In genomic region chr6:132867055-132867454, GRCh38 we compare ENCODE assay signal across 20 cellular contexts.
"Had no signal": no experiment of that assay in that cellular context is flagged by ENCODE, and none has a peak within 500 bp of the region (broad histone marks: within the 10 kb centered on the region; RNA-seq: fewer than 3 reads in every experiment).

No MANE protein-coding gene starts in this region.

- H3K4me1 Mint-ChIP-seq: activated CD8-positive, alpha-beta memory T cell treated with anti-CD3 and anti-CD28 coated beads, Interleukin-2, amount 10 ng/mL, durations not matched to agents 7 days and 5 days; activated naive CD4-positive, alpha-beta T cell treated with anti-CD3 and anti-CD28 coated beads, Interleukin-2, amount 10 ng/mL, durations not matched to agents 7 days and 5 days; naive thymus-derived CD4-positive, alpha-beta T cell had no signal

- H3K27me3 ChIP-seq: colonic mucosa, foreskin keratinocyte, pancreas, testis, upper lobe of left lung had no signal

- H3K36me3 Mint-ChIP-seq: activated CD4-positive, alpha-beta memory T cell treated with anti-CD3 and anti-CD28 coated beads for 36 hours; activated CD8-positive, alpha-beta memory T cell treated with anti-CD3 and anti-CD28 coated beads, Interleukin-2, amount 10 ng/mL, durations not matched to agents 7 days and 5 days; activated naive CD4-positive, alpha-beta T cell treated with anti-CD3 and anti-CD28 coated beads, Interleukin-2, amount 10 ng/mL, durations not matched to agents 7 days and 5 days; naive thymus-derived CD4-positive, alpha-beta T cell had no signal

- H3K9me3 ChIP-seq: colonic mucosa, pancreas, testis, upper lobe of left lung had no signal

- H3K4me3 ChIP-seq: colonic mucosa, pancreas, SK-N-MC, skin epidermis, testis, upper lobe of left lung had no signal

- DNase-seq: activated CD4-positive, alpha-beta memory T cell treated with anti-CD3 and anti-CD28 coated beads for 36 hours; activated CD8-positive, alpha-beta memory T cell treated with anti-CD3 and anti-CD28 coated beads, Interleukin-2, amount 10 ng/mL, durations not matched to agents 7 days and 5 days; activated naive CD4-positive, alpha-beta T cell treated with anti-CD3 and anti-CD28 coated beads, Interleukin-2, amount 10 ng/mL, durations not matched to agents 7 days and 5 days; activated T-cell treated with anti-CD3 and anti-CD28 coated beads, Interleukin-2, amount 50 U/mL, for 24 hours; caudate nucleus; colonic mucosa; foreskin keratinocyte; head of caudate nucleus; naive thymus-derived CD4-positive, alpha-beta T cell; pancreas; retina; stimulated activated CD4-positive, alpha-beta T cell treated with anti-CD3 and anti-CD28 coated beads, Interleukin-4, amount 100 ng/mL, for 24 hours; stimulated activated naive CD8-positive, alpha-beta T cell treated with anti-CD3 and anti-CD28 coated beads, Interleukin-15, amount 100 ng/mL, for 72 hours; T-helper 1 cell; T1000; testis; upper lobe of left lung had no signal

- ATAC-seq: activated CD8-positive, alpha-beta memory T cell treated with anti-CD3 and anti-CD28 coated beads, Interleukin-2, amount 10 ng/mL, durations not matched to agents 7 days and 5 days; esophagus mucosa; foreskin keratinocyte; naive thymus-derived CD4-positive, alpha-beta T cell; pancreas; stimulated activated naive CD8-positive, alpha-beta T cell treated with anti-CD3 and anti-CD28 coated beads, Interleukin-15, amount 100 ng/mL, for 72 hours had no signal

- H3K36me3 ChIP-seq: colonic mucosa, pancreas, upper lobe of left lung had no signal

- H3K9me3 Mint-ChIP-seq: activated CD4-positive, alpha-beta memory T cell treated with anti-CD3 and anti-CD28 coated beads for 36 hours; activated naive CD4-positive, alpha-beta T cell treated with anti-CD3 and anti-CD28 coated beads, Interleukin-2, amount 10 ng/mL, durations not matched to agents 7 days and 5 days; activated T-cell treated with anti-CD3 and anti-CD28 coated beads, Interleukin-2, amount 50 U/mL, for 24 hours; naive thymus-derived CD4-positive, alpha-beta T cell had no signal

- H3K27ac Mint-ChIP-seq: activated CD4-positive, alpha-beta memory T cell treated with anti-CD3 and anti-CD28 coated beads for 36 hours; activated CD8-positive, alpha-beta memory T cell treated with anti-CD3 and anti-CD28 coated beads, Interleukin-2, amount 10 ng/mL, durations not matched to agents 7 days and 5 days; activated naive CD4-positive, alpha-beta T cell treated with anti-CD3 and anti-CD28 coated beads, Interleukin-2, amount 10 ng/mL, durations not matched to agents 7 days and 5 days; activated T-cell treated with anti-CD3 and anti-CD28 coated beads, Interleukin-2, amount 50 U/mL, for 24 hours; naive thymus-derived CD4-positive, alpha-beta T cell; stimulated activated naive CD8-positive, alpha-beta T cell treated with anti-CD3 and anti-CD28 coated beads, Interleukin-15, amount 100 ng/mL, for 72 hours had no signal

- H3K27ac ChIP-seq: colonic mucosa, foreskin keratinocyte, pancreas, SK-N-MC, skin epidermis, testis, upper lobe of left lung had no signal

- H3K4me1 ChIP-seq: colonic mucosa, foreskin keratinocyte, pancreas, testis, upper lobe of left lung had no signal

- H3K4me3 Mint-ChIP-seq: activated CD4-positive, alpha-beta memory T cell treated with anti-CD3 and anti-CD28 coated beads for 36 hours; activated CD8-positive, alpha-beta memory T cell treated with anti-CD3 and anti-CD28 coated beads, Interleukin-2, amount 10 ng/mL, durations not matched to agents 7 days and 5 days; activated naive CD4-positive, alpha-beta T cell treated with anti-CD3 and anti-CD28 coated beads, Interleukin-2, amount 10 ng/mL, durations not matched to agents 7 days and 5 days; activated T-cell treated with anti-CD3 and anti-CD28 coated beads, Interleukin-2, amount 50 U/mL, for 24 hours; naive thymus-derived CD4-positive, alpha-beta T cell; stimulated activated naive CD8-positive, alpha-beta T cell treated with anti-CD3 and anti-CD28 coated beads, Interleukin-15, amount 100 ng/mL, for 72 hours had no signal
